In genomic region chr17:7997186-7997585, GRCh38 we compare ENCODE assay signal across 10 cellular contexts. TPM values are rescaled to one million over a fixed set of nuclear protein-coding genes. Genes with fewer than 3 reads are reported as not detected.
DNase-seq lines count a peak whose midpoint lies in the region; ATAC-seq lines count a peak whose summit lies in the region.
"Had no signal": no experiment of that assay in that cellular context is flagged by ENCODE, and none has a peak within 500 bp of the region (broad histone marks: within the 10 kb centered on the region; RNA-seq: fewer than 3 reads in every experiment).

No MANE protein-coding gene starts in this region.

- H3K27ac Mint-ChIP-seq in activated naive CD8-positive, alpha-beta T cell treated with anti-CD3 and anti-CD28 coated beads, Interleukin-2, amount 50 U/mL, for 24 hours: no peak overlapping the region
- H3K27ac Mint-ChIP-seq in immature natural killer cell: no peak overlapping the region
- H3K27ac Mint-ChIP-seq: CD4-positive, alpha-beta memory T cell; T-helper 1 cell treated with Interleukin-12 subunit alpha and Interleukin-12 subunit beta and Interleukin-4 antibody, amounts not matched to agents 30 μg/mL and 1 μg/mL, for 36 hours had no signal

- H3K36me3 Mint-ChIP-seq in activated naive CD8-positive, alpha-beta T cell treated with anti-CD3 and anti-CD28 coated beads, Interleukin-2, amount 50 U/mL, for 24 hours (ENCODE audit: low read depth): no peaks in the 10 kb centered on the region
- H3K36me3 Mint-ChIP-seq in immature natural killer cell: no peaks in the 10 kb centered on the region
- H3K36me3 Mint-ChIP-seq: CD4-positive, alpha-beta memory T cell had no signal

- no peak overlapping the region for H3K4me3 Mint-ChIP-seq in activated naive CD8-positive, alpha-beta T cell treated with anti-CD3 and anti-CD28 coated beads, Interleukin-2, amount 50 U/mL, for 24 hours
- H3K4me3 Mint-ChIP-seq in immature natural killer cell: no peak overlapping the region
- H3K4me3 Mint-ChIP-seq: CD4-positive, alpha-beta memory T cell; T-helper 1 cell treated with Interleukin-12 subunit alpha and Interleukin-12 subunit beta and Interleukin-4 antibody, amounts not matched to agents 30 μg/mL and 1 μg/mL, for 36 hours had no signal

- peak; percentile 77 for ATAC-seq in activated naive CD8-positive, alpha-beta T cell treated with anti-CD3 and anti-CD28 coated beads, Interleukin-2, amount 50 U/mL, for 24 hours
- peak; percentile 69 for ATAC-seq in left lobe of liver
- no peak for ATAC-seq in HG03460 (IDR thresholded peaks at IDR 0.05; ENCODE audit: unreplicated experiment)

- peaks cover 4% of the 10 kb centered on the region for H3K4me1 Mint-ChIP-seq in activated naive CD8-positive, alpha-beta T cell treated with anti-CD3 and anti-CD28 coated beads, Interleukin-2, amount 50 U/mL, for 24 hours
- peaks cover 6 to 9% of the 10 kb centered on the region in 2 donors for H3K4me1 Mint-ChIP-seq in immature natural killer cell

- peaks cover 22% of the 10 kb centered on the region for H3K27me3 Mint-ChIP-seq in activated naive CD8-positive, alpha-beta T cell treated with anti-CD3 and anti-CD28 coated beads, Interleukin-2, amount 50 U/mL, for 24 hours
- H3K27me3 Mint-ChIP-seq in immature natural killer cell (ENCODE audit: low read depth in 3 of 3): peaks cover 9 to 19% (median 9%) of the 10 kb centered on the region in 3 donors

- DNase-seq in NCI-H1417 (lab: John Stamatoyannopoulos, UW) (peak in 2 of 3 experiments; percentile 4 to 24), NCI-H1417 treated with DMSO at 0.1 percent for 48 hours (lab: John Stamatoyannopoulos, UW) (no peak), NCI-H226 (peak; percentile 44), left lobe of liver (ENCODE audit: low spot score) (no peak), AG08395 (ENCODE audit: low spot score) (no peak), immature natural killer cell (no peak)
- DNase-seq in activated naive CD8-positive, alpha-beta T cell treated with anti-CD3 and anti-CD28 coated beads, Interleukin-2, amount 50 U/mL, for 24 hours: peak; percentile 37

- H3K9me3 Mint-ChIP-seq in activated naive CD8-positive, alpha-beta T cell treated with anti-CD3 and anti-CD28 coated beads, Interleukin-2, amount 50 U/mL, for 24 hours: no peaks in the 10 kb centered on the region
- H3K9me3 Mint-ChIP-seq in immature natural killer cell: no peaks in the 10 kb centered on the region
- H3K9me3 Mint-ChIP-seq: CD4-positive, alpha-beta memory T cell; T-helper 1 cell treated with Interleukin-12 subunit alpha and Interleukin-12 subunit beta and Interleukin-4 antibody, amounts not matched to agents 30 μg/mL and 1 μg/mL, for 36 hours had no signal

RNA-seq across cellular contexts. Expression of gene GUCY2D, which starts 5.2 kb away (rescaled TPM):
- 0.05 TPM for total RNA-seq in left lobe of liver
- polyA plus RNA-seq in immature natural killer cell: not detected
- total RNA-seq: CD4-positive, alpha-beta memory T cell had no signal

RNA-seq across cellular contexts. Expression of gene ALOX15B, which starts 41.7 kb away (rescaled TPM):
- 0.35 TPM for total RNA-seq in left lobe of liver
- not detected for polyA plus RNA-seq in immature natural killer cell
- polyA plus RNA-seq: CD4-positive, alpha-beta memory T cell had no signal

Comparison
In these comparisons a context has a peak if more than half of its experiments do, and no peak if none do; other contexts are left out.
1. DNase-seq: peak in NCI-H1417 (2 of 3), NCI-H226 (single experiment) and activated naive CD8-positive, alpha-beta T cell treated with anti-CD3 and anti-CD28 coated beads, Interleukin-2, amount 50 U/mL, for 24 hours (single experiment); none in NCI-H1417 treated with DMSO at 0.1 percent for 48 hours (single experiment), left lobe of liver (single experiment), AG08395 (single experiment) and immature natural killer cell (0 of 3).